24 cellular contexts compared by ENCODE assay signal in the genomic region with DNA sequence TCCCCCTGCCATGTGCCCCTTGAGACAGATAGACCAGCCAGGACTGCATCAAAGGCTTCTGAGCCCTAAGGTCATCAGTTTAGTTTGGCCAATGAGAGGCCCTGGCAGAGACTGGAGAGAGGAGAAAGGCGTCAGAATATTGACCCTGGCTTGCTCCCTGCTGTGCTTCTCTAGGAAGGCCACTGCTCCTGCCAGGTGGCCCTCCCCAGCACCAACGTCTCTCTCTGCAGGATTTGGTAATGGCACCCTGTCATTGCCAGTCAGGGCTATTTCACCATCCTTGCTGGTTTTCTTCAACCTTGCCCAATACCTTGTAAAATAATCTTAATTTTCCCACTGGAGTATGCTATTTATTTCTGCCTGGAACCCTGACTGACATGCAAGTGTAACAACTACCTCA. TPM values are rescaled to one million over a fixed set of nuclear protein-coding genes. Genes with fewer than 3 reads are reported as not detected.
DNase-seq lines count a peak whose midpoint lies in the region; ATAC-seq and TF ChIP-seq lines count a peak whose summit lies in the region.
"Had no signal": no experiment of that assay in that cellular context is flagged by ENCODE, and none has a peak within 500 bp of the region (broad histone marks: within the 10 kb centered on the region; RNA-seq: fewer than 3 reads in every experiment).

No MANE protein-coding gene starts in this region.

- CTCF ChIA-PET in activated CD8-positive, alpha-beta memory T cell treated with anti-CD3 and anti-CD28 coated beads, Interleukin-2, amount 10 ng/mL, durations not matched to agents 7 days and 5 days (lab: Charles Lee) = no interaction called here
- CTCF ChIA-PET in naive thymus-derived CD4-positive, alpha-beta T cell (lab: Charles Lee) = no interaction called here

- intact Hi-C loops in naive thymus-derived CD4-positive, alpha-beta T cell (cut with micrococcal nuclease) = no loop called here

- no peaks in the 10 kb centered on the region for H3K9me3 Mint-ChIP-seq in activated CD8-positive, alpha-beta memory T cell treated with anti-CD3 and anti-CD28 coated beads, Interleukin-2, amount 10 ng/mL, durations not matched to agents 7 days and 5 days (ENCODE audit: low read depth)
- no peaks in the 10 kb centered on the region for H3K9me3 Mint-ChIP-seq in type B pancreatic cell
- H3K9me3 Mint-ChIP-seq in naive thymus-derived CD4-positive, alpha-beta T cell = no peaks in the 10 kb centered on the region
- H3K9me3 Mint-ChIP-seq: activated T-cell treated with anti-CD3 and anti-CD28 coated beads, Interleukin-2, amount 50 U/mL, for 24 hours; naive B cell; T-helper 1 cell treated with Interleukin-12 subunit alpha and Interleukin-12 subunit beta and Interleukin-4 antibody, amounts not matched to agents 30 μg/mL and 1 μg/mL, for 36 hours had no signal

- no peaks in the 10 kb centered on the region for H3K4me1 Mint-ChIP-seq in activated CD8-positive, alpha-beta memory T cell treated with anti-CD3 and anti-CD28 coated beads, Interleukin-2, amount 10 ng/mL, durations not matched to agents 7 days and 5 days
- H3K4me1 Mint-ChIP-seq in type B pancreatic cell (ENCODE audit: unreplicated experiment) = peaks cover 14% of the 10 kb centered on the region
- no peaks in the 10 kb centered on the region for H3K4me1 Mint-ChIP-seq in naive thymus-derived CD4-positive, alpha-beta T cell
- H3K4me1 Mint-ChIP-seq: naive B cell had no signal

- ATAC-seq in activated CD8-positive, alpha-beta memory T cell treated with anti-CD3 and anti-CD28 coated beads, Interleukin-2, amount 10 ng/mL, durations not matched to agents 7 days and 5 days = no peak
- ATAC-seq in HG02798 (IDR thresholded peaks at IDR 0.05; ENCODE audit: poor library complexity, unreplicated experiment) = no peak
- ATAC-seq in GM21360 (IDR thresholded peaks at IDR 0.05; ENCODE audit: unreplicated experiment) = no peak
- no peak for ATAC-seq in naive thymus-derived CD4-positive, alpha-beta T cell
- ATAC-seq: gastroesophageal sphincter, GM12878 had no signal

- no peak overlapping the region for H3K4me3 Mint-ChIP-seq in activated CD8-positive, alpha-beta memory T cell treated with anti-CD3 and anti-CD28 coated beads, Interleukin-2, amount 10 ng/mL, durations not matched to agents 7 days and 5 days
- no peak overlapping the region for H3K4me3 Mint-ChIP-seq in type B pancreatic cell
- no peak overlapping the region for H3K4me3 Mint-ChIP-seq in naive thymus-derived CD4-positive, alpha-beta T cell
- H3K4me3 Mint-ChIP-seq: activated T-cell treated with anti-CD3 and anti-CD28 coated beads, Interleukin-2, amount 50 U/mL, for 24 hours; naive B cell; T-helper 1 cell treated with Interleukin-12 subunit alpha and Interleukin-12 subunit beta and Interleukin-4 antibody, amounts not matched to agents 30 μg/mL and 1 μg/mL, for 36 hours had no signal

- TF ChIP-seq CTCF in type B pancreatic cell (conservative IDR thresholded peaks at IDR 0.05) = no peak

- H3K9me3 ChIP-seq in naive thymus-derived CD4-positive, alpha-beta T cell (ENCODE audit: control insufficient read depth in 2 of 3, low read length in 3 of 3) = no peaks in the 10 kb centered on the region
- H3K9me3 ChIP-seq: gastroesophageal sphincter, Peyer's patch, suprapubic skin had no signal

- no peaks in the 10 kb centered on the region for H3K27me3 ChIP-seq in naive thymus-derived CD4-positive, alpha-beta T cell (ENCODE audit: control insufficient read depth in 2 of 2, insufficient read depth in 2 of 2, low read length in 2 of 2)
- H3K27me3 ChIP-seq: Peyer's patch had no signal

- no peaks in the 10 kb centered on the region for H3K36me3 Mint-ChIP-seq in activated CD8-positive, alpha-beta memory T cell treated with anti-CD3 and anti-CD28 coated beads, Interleukin-2, amount 10 ng/mL, durations not matched to agents 7 days and 5 days
- H3K36me3 Mint-ChIP-seq in type B pancreatic cell = no peaks in the 10 kb centered on the region
- no peaks in the 10 kb centered on the region for H3K36me3 Mint-ChIP-seq in naive thymus-derived CD4-positive, alpha-beta T cell
- H3K36me3 Mint-ChIP-seq: naive B cell had no signal

- no peaks in the 10 kb centered on the region for H3K4me1 ChIP-seq in naive thymus-derived CD4-positive, alpha-beta T cell (ENCODE audit: control insufficient read depth in 2 of 2, insufficient read depth in 2 of 2, low read length in 2 of 2)
- H3K4me1 ChIP-seq: gastroesophageal sphincter, Peyer's patch had no signal

- H3K4me3 ChIP-seq in naive thymus-derived CD4-positive, alpha-beta T cell (ENCODE audit: low read length) = no peak overlapping the region
- H3K4me3 ChIP-seq: gastroesophageal sphincter, GM12878, Peyer's patch, suprapubic skin had no signal

- POLR2A ChIA-PET in naive thymus-derived CD4-positive, alpha-beta T cell (lab: Charles Lee) = no interaction called here

- H3K27me3 Mint-ChIP-seq in activated CD8-positive, alpha-beta memory T cell treated with anti-CD3 and anti-CD28 coated beads, Interleukin-2, amount 10 ng/mL, durations not matched to agents 7 days and 5 days = peaks cover 29% of the 10 kb centered on the region
- H3K27me3 Mint-ChIP-seq in type B pancreatic cell = no peaks in the 10 kb centered on the region
- H3K27me3 Mint-ChIP-seq in naive thymus-derived CD4-positive, alpha-beta T cell = peaks cover 0 to 38% (median 16%) of the 10 kb centered on the region in 5 donors

- peak; percentile 8 for DNase-seq in activated CD8-positive, alpha-beta memory T cell treated with anti-CD3 and anti-CD28 coated beads, Interleukin-2, amount 10 ng/mL, durations not matched to agents 7 days and 5 days
- DNase-seq in activated CD8-positive, alpha-beta memory T cell treated with anti-CD3 and anti-CD28 coated beads, Interleukin-2, amount 50 U/mL, for 4 hours = no peak
- peak; percentile 57 for DNase-seq in NCI-H510A treated with DMSO at 0.1 percent for 48 hours (lab: John Stamatoyannopoulos, UW)
- peak; percentile 46 for DNase-seq in islet precursor cell
- DNase-seq in type B pancreatic cell (ENCODE audit: extremely low spot score, unreplicated experiment) = peak; percentile 20
- DNase-seq in naive thymus-derived CD4-positive, alpha-beta T cell = no peak
- DNase-seq: activated CD4-positive, alpha-beta T cell treated with anti-CD3 and anti-CD28 coated beads, Interleukin-2, amount 50 U/mL, for 48 hours; activated naive CD4-positive, alpha-beta T cell; activated T-cell treated with anti-CD3 and anti-CD28 coated beads, Interleukin-2, amount 50 U/mL, for 24 hours; aorta; central memory CD4-positive, alpha-beta T cell; Kasumi-1; naive B cell; NCI-H1694 treated with DMSO at 0.1 percent for 48 hours; NCI-H2227 treated with DMSO at 0.1 percent for 48 hours; Peyer's patch had no signal

- no peaks in the 10 kb centered on the region for H3K36me3 ChIP-seq in naive thymus-derived CD4-positive, alpha-beta T cell (ENCODE audit: control insufficient read depth in 2 of 3, insufficient read depth in 3 of 3, low read length in 3 of 3)
- H3K36me3 ChIP-seq: gastroesophageal sphincter, Peyer's patch, suprapubic skin had no signal

- H3K27ac ChIP-seq in naive thymus-derived CD4-positive, alpha-beta T cell (ENCODE audit: low read depth, low read length) = no peak overlapping the region
- H3K27ac ChIP-seq: C4-2B, epithelial cell of prostate, gastroesophageal sphincter, Peyer's patch, suprapubic skin had no signal

- no peak overlapping the region for H3K27ac Mint-ChIP-seq in activated CD8-positive, alpha-beta memory T cell treated with anti-CD3 and anti-CD28 coated beads, Interleukin-2, amount 10 ng/mL, durations not matched to agents 7 days and 5 days
- no peak overlapping the region for H3K27ac Mint-ChIP-seq in type B pancreatic cell
- no peak overlapping the region for H3K27ac Mint-ChIP-seq in naive thymus-derived CD4-positive, alpha-beta T cell
- H3K27ac Mint-ChIP-seq: activated T-cell treated with anti-CD3 and anti-CD28 coated beads, Interleukin-2, amount 50 U/mL, for 24 hours; naive B cell; T-helper 1 cell treated with Interleukin-12 subunit alpha and Interleukin-12 subunit beta and Interleukin-4 antibody, amounts not matched to agents 30 μg/mL and 1 μg/mL, for 36 hours had no signal

RNA-seq across cellular contexts. Expression of a gene that starts 38.8 kb away (rescaled TPM):
- 10 to 100 TPM in 1 of 2 experiments, 1 to 10 TPM in 1; 9.8 to 11.5 TPM for total RNA-seq in activated CD8-positive, alpha-beta memory T cell treated with anti-CD3 and anti-CD28 coated beads, Interleukin-2, amount 10 ng/mL, durations not matched to agents 7 days and 5 days
- total RNA-seq in type B pancreatic cell (ENCODE audit: low replicate concordance) = 18.8 and 24.5 TPM in 2 replicates
- 10 to 100 TPM; 16.0 to 26.4 (median 22.5) TPM for total RNA-seq in naive thymus-derived CD4-positive, alpha-beta T cell
- polyA plus RNA-seq in naive thymus-derived CD4-positive, alpha-beta T cell = 10 to 100 TPM in 1 of 2 donors, 1 to 10 TPM in 1; 7.3 to 10.5 TPM

Comparison
In these comparisons a context has a peak if more than half of its experiments do, and no peak if none do; other contexts are left out.
1. DNase-seq: peak in activated CD8-positive, alpha-beta memory T cell treated with anti-CD3 and anti-CD28 coated beads, Interleukin-2, amount 10 ng/mL, durations not matched to agents 7 days and 5 days (single experiment), NCI-H510A treated with DMSO at 0.1 percent for 48 hours (single experiment), islet precursor cell (single experiment) and type B pancreatic cell (single experiment); none in activated CD8-positive, alpha-beta memory T cell treated with anti-CD3 and anti-CD28 coated beads, Interleukin-2, amount 50 U/mL, for 4 hours (single experiment) and naive thymus-derived CD4-positive, alpha-beta T cell (0 of 9).